19 cellular contexts compared by ENCODE assay signal in genomic region chr19:51709575-51709974, GRCh38. TPM values are rescaled to one million over a fixed set of nuclear protein-coding genes. Genes with fewer than 3 reads are reported as not detected.
"Had no signal": no experiment of that assay in that cellular context is flagged by ENCODE, and none has a peak within 500 bp of the region (broad histone marks: within the 10 kb centered on the region; RNA-seq: fewer than 3 reads in every experiment).

No MANE protein-coding gene starts in this region.

- H3K27me3 ChIP-seq: colonic mucosa, hepatocyte, uterus had no signal

- H3K36me3 ChIP-seq: colonic mucosa, uterus had no signal

- H3K4me1 ChIP-seq: colonic mucosa, uterus had no signal

- ATAC-seq: left cardiac atrium; natural killer cell treated with Interleukin-12 subunit alpha and Interleukin-12 subunit beta and Interleukin-15 and Interleukin-18, amount 100 ng/mL, for 72 hours; sciatic nerve had no signal

- H3K27ac ChIP-seq: colonic mucosa, hepatocyte, left ventricle myocardium inferior, uterus had no signal

- H3K9me3 ChIP-seq: colonic mucosa, left ventricle myocardium inferior, uterus had no signal

- H3K4me2 ChIP-seq: hepatocyte had no signal

- DNase-seq: colonic mucosa; effector CD4-positive, alpha-beta T cell; foreskin melanocyte; head of caudate nucleus; kidney; left cardiac atrium; left ventricle myocardium inferior; mesenchymal stem cell; midbrain; stimulated activated CD4-positive, alpha-beta T cell treated with anti-CD3 and anti-CD28 coated beads, Interleukin-2, amount 100 ng/mL, for 24 hours; stimulated activated CD4-positive, alpha-beta T cell treated with anti-CD3 and anti-CD28 coated beads, Interleukin-4, amount 100 ng/mL, for 4 hours; stimulated activated naive CD4-positive, alpha-beta T cell; uterus had no signal

- H2AFZ ChIP-seq: hepatocyte had no signal

- H3K4me3 ChIP-seq: colonic mucosa, hepatocyte, left ventricle myocardium inferior, lung, uterus had no signal

RNA-seq across cellular contexts. Expression of gene HAS1, which starts 14.2 kb away (rescaled TPM):
- total RNA-seq: dermis microvascular lymphatic vessel endothelial cell; kidney; natural killer cell treated with Interleukin-12 subunit alpha and Interleukin-12 subunit beta and Interleukin-15 and Interleukin-18, amount 100 ng/mL, for 72 hours; pulmonary artery endothelial cell had no signal

RNA-seq across cellular contexts. Expression of gene FPR1, which starts 42.1 kb away (rescaled TPM):
- total RNA-seq: dermis microvascular lymphatic vessel endothelial cell, pulmonary artery endothelial cell had no signal

RNA-seq across cellular contexts. Expression of gene FPR2, which starts 51.4 kb away (rescaled TPM):
- total RNA-seq: dermis microvascular lymphatic vessel endothelial cell, hepatocyte, pulmonary artery endothelial cell had no signal
- polyA plus RNA-seq: hepatocyte had no signal
